8 cellular contexts compared by ENCODE assay signal in the genomic region with DNA sequence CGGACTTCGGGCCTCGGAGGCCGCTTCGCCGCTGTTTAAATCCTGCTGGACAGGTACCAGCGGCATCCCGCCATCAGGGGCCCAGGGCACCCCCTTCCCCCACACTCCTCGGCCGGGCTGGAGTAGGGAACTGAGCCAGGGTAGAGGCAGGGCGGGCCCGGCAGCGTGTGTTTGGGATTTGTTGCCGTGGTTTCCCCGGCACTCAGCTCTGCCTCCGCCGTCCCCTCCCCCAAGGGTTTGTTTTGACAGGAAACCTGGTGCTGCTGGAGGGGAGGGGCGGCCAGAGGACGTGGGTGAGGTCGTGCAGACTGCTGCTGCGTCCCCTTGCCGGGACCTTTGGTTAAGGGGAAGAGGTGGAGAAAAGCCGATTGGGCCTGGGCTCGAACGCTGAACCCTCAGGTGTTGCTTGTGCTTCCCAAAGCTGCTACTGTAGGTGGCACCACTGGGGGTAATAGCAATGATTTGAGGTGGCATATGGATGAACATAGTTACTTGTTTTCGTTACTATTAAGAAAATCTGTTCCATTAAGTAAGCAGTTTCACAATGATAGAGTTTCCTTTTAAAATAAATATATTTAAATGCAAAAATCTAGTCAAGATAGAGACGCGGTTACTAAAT. TPM values are rescaled to one million over a fixed set of nuclear protein-coding genes. Genes with fewer than 3 reads are reported as not detected.
DNase-seq lines count a peak whose midpoint lies in the region; ATAC-seq and TF ChIP-seq lines count a peak whose summit lies in the region.

No MANE protein-coding gene starts in this region.

- peak; percentile 62 for DNase-seq in SIG-M5 treated with dmso at 0.1 percent for 504 hours (lab: John Stamatoyannopoulos, UW; ENCODE audit: unreplicated experiment)
- no peak for DNase-seq in SIG-M5 (lab: John Stamatoyannopoulos, UW)
- DNase-seq in T-cell = peak; percentile 83 to 99 (median 96)
- DNase-seq in adipocyte (ENCODE audit: low read depth) = peak; percentile 92
- peak; percentile 94 to 96 (median 95) for DNase-seq in heart left ventricle
- DNase-seq in pons (ENCODE audit: low spot score) = peak; percentile 67
- peak; percentile 75 to 80 for DNase-seq in tibial nerve (ENCODE audit: low spot score in 2 of 2)

- peak overlapping the region; percentile 93 for H3K9ac ChIP-seq in adipocyte (ENCODE audit: low read length)

- peak; percentile 61 to 65 (median 62) for ATAC-seq in T-cell (replicated peaks in 1 of 4)
- peak; percentile 82 to 90 (median 84) for ATAC-seq in heart left ventricle

- 2 to 4% (median 3%) methylated on average over 17 to 28 of the region's 28 CpGs for WGBS in heart left ventricle, 4 donors
- 5 to 8% methylated on average over 22 to 26 of the region's 28 CpGs for WGBS in tibial nerve, 2 donors

- H3K27me3 ChIP-seq in adipocyte (replicated peaks; ENCODE audit: control insufficient read depth, insufficient read depth, low read length) = no peaks in the 10 kb centered on the region
- H3K27me3 ChIP-seq in heart left ventricle = no peaks in the 10 kb centered on the region
- no peaks in the 10 kb centered on the region for H3K27me3 ChIP-seq in tibial nerve

- H3K9me3 ChIP-seq in KOPT-K1 (ENCODE audit: insufficient read depth, low read length, poor library complexity, severe bottlenecking) (no peaks in the 10 kb centered on the region), adipocyte (ENCODE audit: control insufficient read depth, low read length) (no peaks in the 10 kb centered on the region), heart left ventricle (no peaks in the 10 kb centered on the region), tibial nerve (no peaks in the 10 kb centered on the region)

- H3K36me3 ChIP-seq in KOPT-K1 (ENCODE audit: insufficient read depth, low read length) = no peaks in the 10 kb centered on the region
- H3K36me3 ChIP-seq in adipocyte (ENCODE audit: control insufficient read depth, insufficient read depth, low read length, severe bottlenecking) = no peaks in the 10 kb centered on the region
- peaks cover 0 to 21% (median 0%) of the 10 kb centered on the region in 9 donors for H3K36me3 ChIP-seq in heart left ventricle
- H3K36me3 ChIP-seq in tibial nerve = no peaks in the 10 kb centered on the region

- H3K4me1 ChIP-seq in adipocyte (ENCODE audit: control insufficient read depth, insufficient read depth, low read length) (peaks cover 44% of the 10 kb centered on the region), heart left ventricle (peaks cover 8 to 80% (median 69%) of the 10 kb centered on the region in 12 donors), tibial nerve (peaks cover 0 to 80% (median 30%) of the 10 kb centered on the region in 4 donors)

- no peaks in the 10 kb centered on the region for H3K9me3 Mint-ChIP-seq in T-cell

- peak in 1 of 2 donors; percentile 44 for TF ChIP-seq POLR2A in heart left ventricle (IDR thresholded peaks at IDR 0.05)
- TF ChIP-seq POLR2A in tibial nerve (IDR thresholded peaks at IDR 0.05) = no peak

- H3K36me3 Mint-ChIP-seq in T-cell = peaks cover 20% of the 10 kb centered on the region

- TF ChIP-seq CTCF in heart left ventricle (IDR thresholded peaks at IDR 0.05) (peak in 3 of 12 donors; percentile 9 to 42 (median 15)), tibial nerve (IDR thresholded peaks at IDR 0.05) (no peak)

- H3K27me3 Mint-ChIP-seq in T-cell = no peaks in the 10 kb centered on the region

- intact Hi-C loops in heart left ventricle (cut with DNase I) = loop anchor here in 8 of 10 donors (2.0 to 10.0 kb wide), 6 partner anchors 39 to 159 kb away; a partner anchor contains a TSS

- TF ChIP-seq EP300 in tibial nerve (IDR thresholded peaks at IDR 0.05) = peak; percentile 25 to 60

- H3K4me3 Mint-ChIP-seq in T-cell = peak overlapping the region; percentile 93 to 97 (median 96)

- H3K27ac ChIP-seq in KOPT-K1 (ENCODE audit: low read depth, low read length, poor library complexity, severe bottlenecking) (peak overlapping the region; percentile 82), heart left ventricle (peak overlapping the region; percentile 92 to 100 (median 98)), tibial nerve (peak overlapping the region; percentile 90 to 99 (median 96))

- CTCF ChIA-PET in T-cell (lab: Charles Lee) = interaction anchor here in 1 of 2 donors (1.2 to 3.3 kb wide), 5 partner anchors 9 to 76 kb away, joined by 3 to 26 read pairs (median 12); a partner anchor contains a TSS

- peak overlapping the region; percentile 97 for H3K4me3 ChIP-seq in adipocyte (ENCODE audit: low read length)
- H3K4me3 ChIP-seq in heart left ventricle = peak overlapping the region; percentile 80 to 97 (median 94)
- peak overlapping the region; percentile 85 to 99 (median 96) for H3K4me3 ChIP-seq in tibial nerve

- H3K27ac Mint-ChIP-seq in T-cell = peak overlapping the region; percentile 100

- peaks cover 59 to 69% (median 63%) of the 10 kb centered on the region in 3 donors for H3K4me1 Mint-ChIP-seq in T-cell

- POLR2A ChIA-PET in T-cell (lab: Charles Lee) = interaction anchor here (0.5 to 1.5 kb wide), 6 partner anchors 11 to 1165 kb away, joined by 3 to 5 read pairs (median 3); a partner anchor contains a TSS

RNA-seq across cellular contexts. Expression of a gene that starts 0.8 kb away (rescaled TPM):
- total RNA-seq in T-cell = 100 to 1,000 TPM; 139 to 213 (median 157) TPM
- total RNA-seq in heart left ventricle = 100 to 1,000 TPM in 5 of 9 donors, 10 to 100 TPM in 4; 60.8 to 147 (median 113) TPM
- 10 to 100 TPM; 15.5 to 17.3 TPM for polyA plus RNA-seq in heart left ventricle
- total RNA-seq in tibial nerve = 10 to 100 TPM; 21.6 to 34.9 (median 29.8) TPM

RNA-seq across cellular contexts. Expression of a gene that starts 54.2 kb away (rescaled TPM):
- total RNA-seq in T-cell (1 to 10 TPM; 6.3 to 8.4 (median 7.0) TPM), heart left ventricle (10 to 100 TPM in 2 of 9 donors, 1 to 10 TPM in 7; 6.4 to 12.3 (median 9.3) TPM), tibial nerve (10 to 100 TPM in 1 of 4 donors, 1 to 10 TPM in 3; 6.3 to 21.0 (median 7.7) TPM)
- polyA plus RNA-seq in heart left ventricle = 1 to 10 TPM; 2.5 to 8.1 TPM

RNA-seq across cellular contexts. Expression of a gene that starts 55.5 kb away (rescaled TPM):
- total RNA-seq in T-cell = 10 to 100 TPM in 4 of 5 donors, 1 to 10 TPM in 1; 9.0 to 13.8 (median 11.7) TPM
- total RNA-seq in heart left ventricle = 10 to 100 TPM; 39.9 to 70.7 (median 53.7) TPM
- polyA plus RNA-seq in heart left ventricle = 10 to 100 TPM; 19.0 to 61.5 TPM
- total RNA-seq in tibial nerve = 10 to 100 TPM; 29.9 to 49.5 (median 38.7) TPM
